ENCODE assay signal across 8 cellular contexts in genomic region chr20:46022411-46023147, GRCh38. TPM values are rescaled to one million over a fixed set of nuclear protein-coding genes. Genes with fewer than 3 reads are reported as not detected.
A peak's percentile ranks its signal among the peaks of the same experiment; 100 is the strongest.
DNase-seq lines count a peak whose midpoint lies in the region; ATAC-seq and TF ChIP-seq lines count a peak whose summit lies in the region.

No MANE protein-coding gene starts in this region.

- TF ChIP-seq CTCF in CD8-positive, alpha-beta T cell (IDR thresholded peaks at IDR 0.05): peak; percentile 58
- peak; percentile 47 to 72 (median 64) for TF ChIP-seq CTCF in heart left ventricle (IDR thresholded peaks at IDR 0.05)

- H3K27ac Mint-ChIP-seq in CD8-positive, alpha-beta T cell: no peak overlapping the region

- peaks cover 18% of the 10 kb centered on the region for H3K27me3 ChIP-seq in CD8-positive, alpha-beta T cell (ENCODE audit: insufficient read depth, low read length)
- peaks cover 51% of the 10 kb centered on the region for H3K27me3 ChIP-seq in HUES64 (ENCODE audit: insufficient read depth, low read length)
- H3K27me3 ChIP-seq in heart left ventricle: peaks cover 9 to 94% (median 51%) of the 10 kb centered on the region in 9 donors

- peak overlapping the region; percentile 42 for H3K4me3 ChIP-seq in CD8-positive, alpha-beta T cell (ENCODE audit: low read depth, low read length)
- H3K4me3 ChIP-seq in HUES64 (ENCODE audit: low read length) (peak overlapping the region; percentile 76), heart left ventricle (peak overlapping the region in 5 of 12 donors; percentile 7 to 59 (median 15))

- CTCF ChIA-PET in CD8-positive, alpha-beta T cell (lab: Charles Lee): interaction anchor here (0.6 to 4.2 kb wide), 29 partner anchors 8 to 650 kb away, joined by 3 to 53 read pairs (median 4); partner anchors contain the start of gene ELMO2

- POLR2A ChIA-PET in CD8-positive, alpha-beta T cell (lab: Charles Lee): no interaction called here

- peak overlapping the region; percentile 76 for H3K4me3 Mint-ChIP-seq in CD8-positive, alpha-beta T cell

- peak; percentile 47 to 89 (median 71) for DNase-seq in CD8-positive, alpha-beta T cell
- DNase-seq in SKM-1 (lab: John Stamatoyannopoulos, UW; ENCODE audit: unreplicated experiment) (peak; percentile 14), heart left ventricle (peak; percentile 46 to 84 (median 60)), retina (peak; percentile 42)
- DNase-seq in activated naive CD4-positive, alpha-beta T cell treated with anti-CD3 and anti-CD28 coated beads, Interleukin-2, amount 50 U/mL, for 16 hours: peak; percentile 80

- ATAC-seq in CD8-positive, alpha-beta T cell: peak; percentile 62
- ATAC-seq in heart left ventricle (peak in 3 of 4 donors; percentile 54 to 73 (median 55)), HG02798 (IDR thresholded peaks at IDR 0.05; ENCODE audit: poor library complexity, unreplicated experiment) (no peak), GM21717 (IDR thresholded peaks at IDR 0.05; ENCODE audit: unreplicated experiment) (no peak)

- no peaks in the 10 kb centered on the region for H3K36me3 ChIP-seq in CD8-positive, alpha-beta T cell (ENCODE audit: insufficient read depth, low read length)
- H3K36me3 ChIP-seq in HUES64 (ENCODE audit: insufficient read depth, low read length) (no peaks in the 10 kb centered on the region), heart left ventricle (no peaks in the 10 kb centered on the region)

- TF ChIP-seq POLR2A in heart left ventricle (IDR thresholded peaks at IDR 0.05): no peak

- peaks cover 14% of the 10 kb centered on the region for H3K4me1 ChIP-seq in CD8-positive, alpha-beta T cell (ENCODE audit: insufficient read depth, low read length)
- no peaks in the 10 kb centered on the region for H3K4me1 ChIP-seq in HUES64 (ENCODE audit: insufficient read depth, low read length)
- H3K4me1 ChIP-seq in heart left ventricle: peaks cover 0 to 21% (median 7%) of the 10 kb centered on the region in 12 donors

- no peaks in the 10 kb centered on the region for H3K9me3 Mint-ChIP-seq in CD8-positive, alpha-beta T cell

- H3K9me3 ChIP-seq in CD8-positive, alpha-beta T cell (ENCODE audit: low read length): no peaks in the 10 kb centered on the region
- H3K9me3 ChIP-seq in HUES64 (ENCODE audit: insufficient read depth, low read depth, low read length) (no peaks in the 10 kb centered on the region), heart left ventricle (no peaks in the 10 kb centered on the region)

- no peak overlapping the region for H3K9ac ChIP-seq in HUES64 (ENCODE audit: low read depth, low read length)

- H3K27ac ChIP-seq in CD8-positive, alpha-beta T cell (ENCODE audit: low read depth, low read length): no peak overlapping the region
- no peak overlapping the region for H3K27ac ChIP-seq in HUES64 (ENCODE audit: low read depth, low read length)
- H3K27ac ChIP-seq in heart left ventricle: no peak overlapping the region

- H3K36me3 Mint-ChIP-seq in CD8-positive, alpha-beta T cell: no peaks in the 10 kb centered on the region

- peaks cover 20% of the 10 kb centered on the region for H3K4me1 Mint-ChIP-seq in CD8-positive, alpha-beta T cell (ENCODE audit: low read depth)

- intact Hi-C loops in CD8-positive, alpha-beta T cell (cut with DNase I, micrococcal nuclease): loop anchor here (1.0 to 5.0 kb wide), 9 partner anchors 50 to 666 kb away; partner anchors contain the start of genes TP53RK (in 2 of the 2), ZNF335 (in 2 of the 2), CDH22 (in 1 of the 2) and NCOA5 (in 1 of the 2)
- intact Hi-C loops in heart left ventricle (cut with DNase I): loop anchor here in 8 of 10 donors (2.0 to 10.0 kb wide), 9 partner anchors 52 to 342 kb away; partner anchors contain the start of gene NCOA5 (in 4 of the 8)

- peaks cover 63% of the 10 kb centered on the region for H3K27me3 Mint-ChIP-seq in CD8-positive, alpha-beta T cell (ENCODE audit: low read depth)

- WGBS in HUES64: 2% methylated on average over 36 of the region's 37 CpGs
- WGBS in heart left ventricle, 4 donors: 2 to 4% (median 2%) methylated on average over 32 to 37 of the region's 37 CpGs

RNA-seq across cellular contexts. Expression of gene SLC12A5, which starts 6.4 kb away (rescaled TPM):
- 1 to 10 TPM; 1.1 to 1.4 TPM for total RNA-seq in CD8-positive, alpha-beta T cell
- 5.5 TPM for polyA plus RNA-seq in HUES64 (2013, experiment 1 of 2)
- polyA plus RNA-seq in HUES64 (2013, experiment 2 of 2): 8.4 TPM
- total RNA-seq in heart left ventricle: 1 to 10 TPM in 2 of 9 donors, under 1 TPM in 1, not detected in 6; 0.73 to 1.7 (median 1.2) TPM
- not detected for polyA plus RNA-seq in heart left ventricle

RNA-seq across cellular contexts. Expression of gene MMP9, which starts 13.9 kb away (rescaled TPM):
- 1 to 10 TPM; 7.1 to 8.8 TPM for total RNA-seq in CD8-positive, alpha-beta T cell
- polyA plus RNA-seq in HUES64 (2013, experiment 1 of 2): 1.8 TPM
- polyA plus RNA-seq in HUES64 (2013, experiment 2 of 2): 2.2 TPM
- 10 to 100 TPM in 1 of 9 donors, 1 to 10 TPM in 5, under 1 TPM in 3; 0.35 to 15.8 (median 1.1) TPM for total RNA-seq in heart left ventricle
- under 1 TPM; 0.19 to 0.49 TPM for polyA plus RNA-seq in heart left ventricle

RNA-seq across cellular contexts. Expression of gene ZNF335, which starts 50.6 kb away (rescaled TPM):
- total RNA-seq in CD8-positive, alpha-beta T cell: 10 to 100 TPM; 90.9 to 96.1 TPM
- polyA plus RNA-seq in HUES64 (2013, experiment 1 of 2): 10.5 TPM
- 9.1 TPM for polyA plus RNA-seq in HUES64 (2013, experiment 2 of 2)
- total RNA-seq in heart left ventricle: 10 to 100 TPM in 3 of 9 donors, 1 to 10 TPM in 6; 5.6 to 14.9 (median 8.5) TPM
- 1 to 10 TPM; 7.0 TPM for polyA plus RNA-seq in heart left ventricle

Comparison
In these comparisons a context has a peak if more than half of its experiments do, and no peak if none do; other contexts are left out.
1. ATAC-seq: peak in CD8-positive, alpha-beta T cell (single experiment) and heart left ventricle (3 of 4); none in HG02798 (single experiment) and GM21717 (single experiment).
2. DNase-seq: peak in every context shown above with its lines; median percentile 80 in activated naive CD4-positive, alpha-beta T cell treated with anti-CD3 and anti-CD28 coated beads, Interleukin-2, amount 50 U/mL, for 16 hours; 71 in CD8-positive, alpha-beta T cell; 60 in heart left ventricle; 42 in retina; 14 in SKM-1.
3. RNA of gene ZNF335, which starts 50.6 kb away (total RNA-seq): 90.9 to 96.1 TPM in CD8-positive, alpha-beta T cell; 5.6 to 14.9 TPM in heart left ventricle; every median in the first group is over 4 times any median in the second.